ENCODE assay signal across 1 cellular context in the genomic region with DNA sequence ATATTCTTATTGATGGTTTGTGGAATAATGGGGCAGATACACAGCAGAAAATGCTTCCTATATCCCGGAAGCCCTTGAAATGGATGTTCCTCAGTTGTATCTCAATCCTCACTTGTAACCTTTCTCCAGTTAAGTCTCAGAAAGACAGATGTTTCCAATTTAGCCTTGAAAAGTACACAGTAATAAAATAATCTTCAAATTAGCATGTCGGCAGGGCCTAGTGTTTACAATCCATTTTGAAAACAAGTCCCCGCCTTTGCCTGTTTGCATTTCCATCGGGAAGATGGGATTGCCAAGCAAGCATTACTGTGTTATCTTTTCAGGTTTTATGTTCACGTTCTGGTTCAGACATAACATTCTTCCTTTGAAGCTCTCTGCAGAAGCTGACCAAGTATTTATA.
TF ChIP-seq lines count a peak whose summit lies in the region.

No MANE protein-coding gene starts in this region.

TF ChIP-seq in K562, 482 proteins besides CTCF, POLR2A, EP300 and RAD21:
- no peak for TF ChIP-seq ZKSCAN3 (CRISPR knock-in tag; IDR thresholded peaks at IDR 0.05)
- no peak for TF ChIP-seq CHD1 (IDR thresholded peaks at IDR 0.05; ENCODE audit: low read length)
- TF ChIP-seq, protein P1, sequence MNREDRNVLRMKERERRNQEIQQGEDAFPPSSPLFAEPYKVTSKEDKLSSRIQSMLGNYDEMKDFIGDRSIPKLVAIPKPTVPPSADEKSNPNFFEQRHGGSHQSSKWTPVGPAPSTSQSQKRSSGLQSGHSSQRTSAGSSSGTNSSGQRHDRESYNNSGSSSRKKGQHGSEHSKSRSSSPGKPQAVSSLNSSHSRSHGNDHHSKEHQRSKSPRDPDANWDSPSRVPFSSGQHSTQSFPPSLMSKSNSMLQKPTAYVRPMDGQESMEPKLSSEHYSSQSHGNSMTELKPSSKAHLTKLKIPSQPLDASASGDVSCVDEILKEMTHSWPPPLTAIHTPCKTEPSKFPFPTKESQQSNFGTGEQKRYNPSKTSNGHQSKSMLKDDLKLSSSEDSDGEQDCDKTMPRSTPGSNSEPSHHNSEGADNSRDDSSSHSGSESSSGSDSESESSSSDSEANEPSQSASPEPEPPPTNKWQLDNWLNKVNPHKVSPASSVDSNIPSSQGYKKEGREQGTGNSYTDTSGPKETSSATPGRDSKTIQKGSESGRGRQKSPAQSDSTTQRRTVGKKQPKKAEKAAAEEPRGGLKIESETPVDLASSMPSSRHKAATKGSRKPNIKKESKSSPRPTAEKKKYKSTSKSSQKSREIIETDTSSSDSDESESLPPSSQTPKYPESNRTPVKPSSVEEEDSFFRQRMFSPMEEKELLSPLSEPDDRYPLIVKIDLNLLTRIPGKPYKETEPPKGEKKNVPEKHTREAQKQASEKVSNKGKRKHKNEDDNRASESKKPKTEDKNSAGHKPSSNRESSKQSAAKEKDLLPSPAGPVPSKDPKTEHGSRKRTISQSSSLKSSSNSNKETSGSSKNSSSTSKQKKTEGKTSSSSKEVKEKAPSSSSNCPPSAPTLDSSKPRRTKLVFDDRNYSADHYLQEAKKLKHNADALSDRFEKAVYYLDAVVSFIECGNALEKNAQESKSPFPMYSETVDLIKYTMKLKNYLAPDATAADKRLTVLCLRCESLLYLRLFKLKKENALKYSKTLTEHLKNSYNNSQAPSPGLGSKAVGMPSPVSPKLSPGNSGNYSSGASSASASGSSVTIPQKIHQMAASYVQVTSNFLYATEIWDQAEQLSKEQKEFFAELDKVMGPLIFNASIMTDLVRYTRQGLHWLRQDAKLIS (CRISPR knock-in tag; IDR thresholded peaks at IDR 0.05), result no peak
- no peak for TF ChIP-seq ZNF407 (IDR thresholded peaks at IDR 0.05; ENCODE audit: low read depth)
- TF ChIP-seq ZNF384 (IDR thresholded peaks at IDR 0.05; ENCODE audit: low read depth, low read length), result no peak
- TF ChIP-seq ATF7 (IDR thresholded peaks at IDR 0.05), result no peak
- no peak for TF ChIP-seq COPS2 (conservative IDR thresholded peaks at IDR 0.05)
- no peak for TF ChIP-seq BHLHE40 (IDR thresholded peaks at IDR 0.05; ENCODE audit: low read length)
- no peak for TF ChIP-seq PTBP1 (IDR thresholded peaks at IDR 0.05; ENCODE audit: low read depth, low read length)
- TF ChIP-seq FOXA3 (CRISPR knock-in tag; conservative IDR thresholded peaks at IDR 0.05 in 1 of 2, IDR thresholded peaks at IDR 0.05 in 1 of 2), result no peak
- no peak for TF ChIP-seq SMARCA4 (IDR thresholded peaks at IDR 0.05)
- no peak for TF ChIP-seq CAMTA2 (CRISPR knock-in tag; conservative IDR thresholded peaks at IDR 0.05)
- TF ChIP-seq THAP12 (CRISPR knock-in tag; IDR thresholded peaks at IDR 0.05), result no peak
- TF ChIP-seq TAF9B (IDR thresholded peaks at IDR 0.05; ENCODE audit: partially characterized antibody), result no peak
